In the genomic region with DNA sequence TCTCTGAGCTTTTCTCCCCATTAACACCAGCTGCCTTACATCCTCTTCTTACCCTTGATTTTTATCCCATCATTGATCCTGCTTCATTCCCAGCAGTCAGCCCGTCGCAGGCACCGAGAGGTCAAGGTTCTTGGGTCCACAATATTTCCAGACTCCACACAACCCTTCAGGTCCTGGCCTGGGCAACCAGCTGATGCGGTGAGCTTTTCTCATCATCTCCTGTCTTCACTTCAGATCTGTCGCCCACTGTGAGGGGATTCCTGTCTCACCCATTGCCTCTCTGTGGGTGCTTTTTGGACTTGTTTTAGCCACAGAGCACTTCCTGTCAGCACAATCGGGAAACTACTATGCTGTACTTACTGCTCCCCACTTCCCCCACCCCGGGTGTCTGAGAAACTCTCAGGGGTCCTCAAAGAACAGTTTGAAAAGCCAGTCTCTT, we compare ENCODE assay signal across 12 cellular contexts. TPM values are rescaled to one million over a fixed set of nuclear protein-coding genes. Genes with fewer than 3 reads are reported as not detected.
A peak's percentile ranks its signal among the peaks of the same experiment; 100 is the strongest.
DNase-seq lines count a peak whose midpoint lies in the region; ATAC-seq lines count a peak whose summit lies in the region.
"Had no signal": no experiment of that assay in that cellular context is flagged by ENCODE, and none has a peak within 500 bp of the region (broad histone marks: within the 10 kb centered on the region; RNA-seq: fewer than 3 reads in every experiment).

No MANE protein-coding gene starts in this region.

- H3K4me3 Mint-ChIP-seq in CD8-positive, alpha-beta memory T cell, result peak overlapping the region; percentile 9 to 86 (median 76)

- no peak for ATAC-seq in HG03175 (IDR thresholded peaks at IDR 0.05; ENCODE audit: unreplicated experiment)
- no peak for ATAC-seq in aorta (ENCODE audit: low FRiP score)
- ATAC-seq: lower lobe of right lung had no signal

- peak; percentile 15 to 69 (median 52) for DNase-seq in CD8-positive, alpha-beta memory T cell
- peak; percentile 51 for DNase-seq in GM19238 (ENCODE audit: insufficient read length, low spot score)
- peak; percentile 67 for DNase-seq in Jurkat, Clone E6-1 (ENCODE audit: low read depth, low spot score)
- peak; percentile 41 for DNase-seq in central memory CD4-positive, alpha-beta T cell
- DNase-seq in EL, result no peak
- DNase-seq in cortex of kidney (lab: John Stamatoyannopoulos, UW), result no peak
- DNase-seq in aorta, result no peak
- DNase-seq: lower lobe of right lung, NCI-H446 treated with DMSO at 0.1 percent for 48 hours, T-helper 9 cell had no signal

- peak overlapping the region; percentile 4 for H3K4me3 ChIP-seq in CD8-positive, alpha-beta memory T cell (ENCODE audit: low read length)
- no peak overlapping the region for H3K4me3 ChIP-seq in Jurkat, Clone E6-1 (ENCODE audit: low read length)
- no peak overlapping the region for H3K4me3 ChIP-seq in aorta (ENCODE audit: low read length in 2 of 2)
- H3K4me3 ChIP-seq: lower lobe of right lung had no signal

- H3K36me3 ChIP-seq in CD8-positive, alpha-beta memory T cell (ENCODE audit: insufficient read depth, low read length), result no peaks in the 10 kb centered on the region
- no peaks in the 10 kb centered on the region for H3K36me3 ChIP-seq in aorta (ENCODE audit: control insufficient read depth in 1 of 2, insufficient read depth in 2 of 2, low read length in 1 of 2)
- H3K36me3 ChIP-seq: lower lobe of right lung had no signal

- POLR2A ChIA-PET in CD8-positive, alpha-beta memory T cell (lab: Charles Lee), result interaction anchor here (0.8 kb wide), 1 partner anchor 48 kb away, joined by 5 read pairs; no protein-coding TSS in a partner anchor

- H3K36me3 Mint-ChIP-seq in CD8-positive, alpha-beta memory T cell, result peaks cover 0 to 1% (median 0%) of the 10 kb centered on the region in 3 donors

- 81 to 85% methylated on average over 7 of the region's 7 CpGs for WGBS in aorta, 2 donors

- CTCF ChIA-PET in CD8-positive, alpha-beta memory T cell (lab: Charles Lee), result interaction anchor here (1.0 to 2.9 kb wide), 5 partner anchors 9 to 78 kb away, joined by 3 to 19 read pairs (median 4); no protein-coding TSS in a partner anchor

- H3K9me3 Mint-ChIP-seq in CD8-positive, alpha-beta memory T cell, result no peaks in the 10 kb centered on the region

- H3K27ac Mint-ChIP-seq in CD8-positive, alpha-beta memory T cell, result peak overlapping the region; percentile 76 to 97 (median 94)

- H3K27me3 Mint-ChIP-seq in CD8-positive, alpha-beta memory T cell, result peaks cover 0 to 1% of the 10 kb centered on the region in 2 donors

- no peak overlapping the region for H3K27ac ChIP-seq in CD8-positive, alpha-beta memory T cell (ENCODE audit: low read depth, low read length)
- H3K27ac ChIP-seq in aorta (ENCODE audit: low read depth in 1 of 2, low read length in 2 of 2), result no peak overlapping the region
- H3K27ac ChIP-seq: lower lobe of right lung had no signal

- H3K27me3 ChIP-seq in CD8-positive, alpha-beta memory T cell (ENCODE audit: insufficient read depth, low read length, poor library complexity, severe bottlenecking), result no peaks in the 10 kb centered on the region
- no peaks in the 10 kb centered on the region for H3K27me3 ChIP-seq in aorta (ENCODE audit: control insufficient read depth in 1 of 2, insufficient read depth in 2 of 2, low read length in 1 of 2)

- H3K9me3 ChIP-seq in CD8-positive, alpha-beta memory T cell (ENCODE audit: low read length), result no peaks in the 10 kb centered on the region
- H3K9me3 ChIP-seq in aorta (ENCODE audit: control insufficient read depth, low read length), result no peaks in the 10 kb centered on the region
- H3K9me3 ChIP-seq: lower lobe of right lung had no signal

- peaks cover 54% of the 10 kb centered on the region for H3K4me1 ChIP-seq in CD8-positive, alpha-beta memory T cell (ENCODE audit: insufficient read depth, low read length)
- H3K4me1 ChIP-seq in aorta (ENCODE audit: control insufficient read depth in 1 of 2, insufficient read depth in 2 of 2, low read length in 2 of 2), result no peaks in the 10 kb centered on the region
- H3K4me1 ChIP-seq: lower lobe of right lung had no signal

- H3K4me1 Mint-ChIP-seq in CD8-positive, alpha-beta memory T cell, result peaks cover 45 to 64% (median 50%) of the 10 kb centered on the region in 3 donors

- intact Hi-C loops in aorta (cut with DNase I), result loop anchor here (10.0 kb wide), 2 partner anchors 77 to 217 kb away; no protein-coding TSS in a partner anchor

RNA-seq across cellular contexts. Expression of a gene that starts 8.4 kb away (rescaled TPM):
- total RNA-seq in CD8-positive, alpha-beta memory T cell, result 10 to 100 TPM; 23.9 to 24.5 TPM
- 131 TPM for polyA plus RNA-seq in CD8-positive, alpha-beta memory T cell
- 40.3 TPM for polyA plus RNA-seq in Jurkat, Clone E6-1 (2012; ENCODE audit: insufficient read depth, insufficient read length)
- total RNA-seq in aorta, result 1 to 10 TPM in 1 of 2 donors, under 1 TPM in 1; 0.23 to 2.1 TPM
- polyA plus RNA-seq in aorta, result under 1 TPM in 1 of 2 donors, not detected in 1; 0.25 TPM
- total RNA-seq: lower lobe of right lung, temporal lobe had no signal

RNA-seq across cellular contexts. Expression of a gene that starts 33.6 kb away (rescaled TPM):
- total RNA-seq in CD8-positive, alpha-beta memory T cell, result 1 to 10 TPM; 5.0 to 5.1 TPM
- polyA plus RNA-seq in CD8-positive, alpha-beta memory T cell, result 1.5 TPM
- polyA plus RNA-seq in Jurkat, Clone E6-1 (2012; ENCODE audit: insufficient read depth, insufficient read length), result 20.1 TPM
- total RNA-seq in aorta, result 1 to 10 TPM in 1 of 2 donors, under 1 TPM in 1; 0.96 to 1.5 TPM
- polyA plus RNA-seq in aorta, result 1 to 10 TPM in 1 of 2 donors, under 1 TPM in 1; 0.13 to 1.7 TPM

RNA-seq across cellular contexts. Expression of a gene that starts 34.2 kb away (rescaled TPM):
- total RNA-seq in CD8-positive, alpha-beta memory T cell, result 1 to 10 TPM; 1.6 to 2.1 TPM
- polyA plus RNA-seq in CD8-positive, alpha-beta memory T cell, result not detected
- polyA plus RNA-seq in Jurkat, Clone E6-1 (2012; ENCODE audit: insufficient read depth, insufficient read length), result 20.1 TPM
- total RNA-seq in aorta, result 1 to 10 TPM in 1 of 2 donors, under 1 TPM in 1; 0.78 to 3.7 TPM
- 1 to 10 TPM in 1 of 2 donors, under 1 TPM in 1; 0.63 to 1.2 TPM for polyA plus RNA-seq in aorta

RNA-seq across cellular contexts. Expression of a gene that starts 42.9 kb away (rescaled TPM):
- total RNA-seq in CD8-positive, alpha-beta memory T cell, result 1 to 10 TPM; 1.0 to 1.6 TPM
- 0.52 TPM for polyA plus RNA-seq in CD8-positive, alpha-beta memory T cell
- polyA plus RNA-seq in Jurkat, Clone E6-1 (2012; ENCODE audit: insufficient read depth, insufficient read length), result 4.4 TPM
- 10 to 100 TPM in 1 of 2 donors, 1 to 10 TPM in 1; 4.4 to 14.9 TPM for total RNA-seq in aorta
- polyA plus RNA-seq in aorta, result 10 to 100 TPM in 1 of 2 donors, 1 to 10 TPM in 1; 5.8 to 12.5 TPM

RNA-seq across cellular contexts. Expression of a gene that starts 52.8 kb away (rescaled TPM):
- total RNA-seq in CD8-positive, alpha-beta memory T cell, result 10 to 100 TPM; 30.5 to 33.2 TPM
- polyA plus RNA-seq in CD8-positive, alpha-beta memory T cell, result 3.4 TPM
- polyA plus RNA-seq in Jurkat, Clone E6-1 (2012; ENCODE audit: insufficient read depth, insufficient read length), result 21.9 TPM
- total RNA-seq in aorta, result 10 to 100 TPM; 16.5 to 17.4 TPM
- 10 to 100 TPM in 1 of 2 donors, 1 to 10 TPM in 1; 3.6 to 28.2 TPM for polyA plus RNA-seq in aorta

Comparison
In these comparisons a context has a peak if more than half of its experiments do, and no peak if none do; other contexts are left out.
1. DNase-seq: peak in CD8-positive, alpha-beta memory T cell (5 of 5), GM19238 (single experiment), Jurkat, Clone E6-1 (single experiment) and central memory CD4-positive, alpha-beta T cell (single experiment); none in EL (single experiment), cortex of kidney (single experiment) and aorta (0 of 2).
2. RNA of a gene that starts 8.4 kb away (total RNA-seq): 23.9 to 24.5 TPM in CD8-positive, alpha-beta memory T cell; 0.23 to 2.1 TPM in aorta; every median in the first group is over 4 times any median in the second.